ENCODE assay signal across 8 cellular contexts in the genomic region with DNA sequence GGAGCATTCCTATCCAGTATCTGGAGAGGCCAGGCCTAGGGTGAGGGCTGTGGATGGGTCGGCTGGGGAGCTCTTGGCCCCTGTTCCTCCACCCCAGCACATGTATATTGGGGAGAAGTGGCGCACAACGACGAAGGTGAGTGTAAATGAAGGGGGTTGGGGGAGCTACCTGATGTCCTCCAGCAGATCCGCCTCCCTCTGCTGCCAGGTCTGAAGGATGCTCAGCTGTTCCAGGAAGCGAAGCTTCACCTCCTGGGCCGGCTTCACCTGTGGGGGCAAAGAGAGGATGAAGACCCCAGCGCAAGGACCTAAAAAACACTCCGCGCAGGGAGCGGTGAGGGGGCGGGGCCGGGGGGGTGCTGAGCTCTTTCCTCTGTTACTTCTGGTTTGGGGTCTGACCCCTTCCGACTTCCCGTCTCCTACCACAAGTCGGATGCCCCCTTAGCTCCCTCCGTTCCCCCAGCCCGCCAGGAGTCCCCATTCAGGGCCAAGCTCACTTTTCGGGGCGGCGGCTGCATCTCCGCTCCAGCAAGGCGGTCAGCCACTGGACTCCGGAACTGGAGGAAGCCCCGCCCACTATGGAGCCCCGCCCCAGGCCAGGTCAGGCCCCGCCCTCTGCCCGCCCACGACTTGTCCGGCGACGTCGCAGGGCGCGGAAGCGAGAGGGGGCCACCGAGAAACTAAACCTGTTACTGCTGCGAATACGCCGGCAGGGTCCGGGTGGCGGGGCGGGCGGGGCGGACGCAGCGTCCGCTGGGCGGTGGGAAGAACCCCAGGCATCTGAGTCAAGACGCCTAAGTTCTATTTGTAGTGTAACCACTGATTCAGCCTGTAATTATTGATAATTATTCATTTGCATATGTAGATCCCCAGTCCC. TPM values are rescaled to one million over a fixed set of nuclear protein-coding genes. Genes with fewer than 3 reads are reported as not detected.
DNase-seq lines count a peak whose midpoint lies in the region; ATAC-seq, FAIRE-seq and TF ChIP-seq lines count a peak whose summit lies in the region.

Gene FCHSD1, minus strand, starts transcription at position 568 of the 877 bp plus-strand sequence. Its CDS starts 50 bp downstream, at position 518.

- no peaks in the 10 kb centered on the region for H3K79me2 ChIP-seq in keratinocyte (ENCODE audit: control insufficient read depth, insufficient read depth, low read length)

- H3K9me3 Mint-ChIP-seq in WTC11, result no peaks in the 10 kb centered on the region

- peak within 1 kb of the TSS; percentile 77 for H3K4me2 ChIP-seq in keratinocyte (ENCODE audit: control insufficient read depth, extremely low read depth, insufficient read depth, low read depth, low read length)

- DNase-seq in GM12891 (ENCODE audit: insufficient read length, low spot score) (peak; percentile 98), HEK293T (ENCODE audit: extremely low spot score) (peak; percentile 98), NCI-H1105 (lab: John Stamatoyannopoulos, UW) (peak; percentile 37), WTC11 (ENCODE audit: low spot score) (peak; percentile 94), keratinocyte (ENCODE audit: low read depth, low spot score) (no peak), cerebellar nuclear complex (lab: John Stamatoyannopoulos, UW) (no peak)
- peak; percentile 72 for DNase-seq in central memory CD4-positive, alpha-beta T cell
- peak; percentile 68 to 84 (median 77) for DNase-seq in stimulated activated CD4-positive, alpha-beta T cell treated with anti-CD3 and anti-CD28 coated beads, Interleukin-12 subunit alpha, Interleukin-12 subunit beta, amount 100 ng/mL, for 48 hours (ENCODE audit: low read depth in 2 of 3, low spot score in 1 of 3)

- H3K4me3 Mint-ChIP-seq in WTC11, result peak within 1 kb of the TSS; percentile 99

- H3K9me1 ChIP-seq in keratinocyte (ENCODE audit: control insufficient read depth, extremely low read depth, insufficient read depth, low read length), result no peaks in the 10 kb centered on the region

- peak within 1 kb of the TSS; percentile 60 for H3K9ac ChIP-seq in keratinocyte (ENCODE audit: control insufficient read depth, extremely low read depth, insufficient read depth, low read length)

- TF ChIP-seq POLR2A in GM12891 (IDR thresholded peaks at IDR 0.05; ENCODE audit: low read depth, low read length), result no peak

- H3K9me3 ChIP-seq in keratinocyte (ENCODE audit: control insufficient read depth, low read depth, low read length), result no peaks in the 10 kb centered on the region

- dilution Hi-C loops in keratinocyte (cut with MboI; ENCODE audit: extremely low pct_ligation_motif_present, low sequenced_read_pairs), result no loop called here

- H3K27ac Mint-ChIP-seq in WTC11, result peak within 1 kb of the TSS; percentile 96

- no peaks in the 10 kb centered on the region for H3K27me3 Mint-ChIP-seq in WTC11 (ENCODE audit: low read depth)

- CTCF ChIA-PET in HEK293T (lab: Yijun Ruan, JAX), result interaction anchor here (0.9 to 1.0 kb wide), 2 partner anchors 10 to 14 kb away, joined by 3 read pairs; no protein-coding TSS in a partner anchor
- CTCF ChIA-PET in WTC11 (lab: Charles Lee), result interaction anchor here (0.6 to 3.1 kb wide), 24 partner anchors 8 to 318 kb away, joined by 3 to 32 read pairs (median 4); partner anchors contain the start of genes ARAP3, DIAPH1, HDAC3 and PCDH12

- peak; percentile 95 for ATAC-seq in WTC11

- no peaks in the 10 kb centered on the region for H4K20me1 ChIP-seq in keratinocyte (ENCODE audit: control insufficient read depth, extremely low read depth, insufficient read depth, low read length)

- H3K27me3 ChIP-seq in keratinocyte (ENCODE audit: control insufficient read depth, extremely low read depth, insufficient read depth, low read length), result no peaks in the 10 kb centered on the region

- POLR2A ChIA-PET in HEK293T (lab: Yijun Ruan, JAX), result interaction anchor here (0.6 to 2.4 kb wide), 5 partner anchors 8 to 43 kb away, joined by 3 to 25 read pairs (median 5); partner anchors contain the start of genes HDAC3 and RELL2
- POLR2A ChIA-PET in WTC11 (lab: Charles Lee), result interaction anchor here (0.6 to 1.4 kb wide), 7 partner anchors 11 to 228 kb away, joined by 3 to 19 read pairs (median 4); partner anchors contain the start of genes DIAPH1, HDAC3 and RELL2

- FAIRE-seq in GM12891 (lab: Jason Lieb, UNC) (peak; percentile 94), keratinocyte (lab: Jason Lieb, UNC) (no peak)

- peaks cover 31% of the 10 kb centered on the region for H3K36me3 Mint-ChIP-seq in WTC11

- H2AFZ ChIP-seq in keratinocyte (ENCODE audit: control insufficient read depth, low read length), result peak within 1 kb of the TSS; percentile 86

- H3K4me1 ChIP-seq in keratinocyte (ENCODE audit: control insufficient read depth, extremely low read depth, insufficient read depth, low read length), result peaks cover 8% of the 10 kb centered on the region

- peaks cover 0 to 3% of the 10 kb centered on the region in 2 experiments for H3K36me3 ChIP-seq in keratinocyte (ENCODE audit: control insufficient read depth in 2 of 2, extremely low read depth in 1 of 2, insufficient read depth in 2 of 2, low read length in 2 of 2)

- no peak for TF ChIP-seq CTCF in WTC11 (IDR thresholded peaks at IDR 0.05)
- TF ChIP-seq CTCF in keratinocyte (optimal IDR thresholded peaks at IDR 0.05 in 1 of 3, IDR thresholded peaks at IDR 0.05 in 1 of 3, conservative IDR thresholded peaks at IDR 0.05 in 1 of 3; ENCODE audit: extremely low read depth in 1 of 3, insufficient read depth in 2 of 3, low read length in 3 of 3), result no peak

- H3K4me3 ChIP-seq in keratinocyte (ENCODE audit: control insufficient read depth in 2 of 3, extremely low read depth in 1 of 3, insufficient read depth in 2 of 3, low read depth in 1 of 3, low read length in 3 of 3), result peak within 1 kb of the TSS; percentile 58 to 70 (median 68)

- peaks cover 20% of the 10 kb centered on the region for H3K4me1 Mint-ChIP-seq in WTC11

- peak within 1 kb of the TSS; percentile 8 for H3K27ac ChIP-seq in keratinocyte (ENCODE audit: control insufficient read depth, insufficient read depth, low read length)

TF ChIP-seq in GM12891, 5 proteins besides CTCF, POLR2A, EP300 and RAD21:
- TF ChIP-seq POLR2AphosphoS5 (IDR thresholded peaks at IDR 0.05; ENCODE audit: low read depth, low read length) (no peak), TAF1 (IDR thresholded peaks at IDR 0.05; ENCODE audit: low read depth, low read length) (no peak), PAX5 (IDR thresholded peaks at IDR 0.05; ENCODE audit: insufficient read depth, low read length, severe bottlenecking) (no peak), SPI1 (IDR thresholded peaks at IDR 0.05; ENCODE audit: low read depth, low read length) (no peak), POU2F2 (IDR thresholded peaks at IDR 0.05; ENCODE audit: low read depth, low read length) (no peak)
TF ChIP-seq in GM12891: peak in this region for 0.

TF ChIP-seq in HEK293T, 16 proteins besides CTCF, POLR2A, EP300 and RAD21 (continues in another document):
- TF ChIP-seq LEF1 (IDR thresholded peaks at IDR 0.05; ENCODE audit: borderline replicate concordance) (no peak), NFRKB (IDR thresholded peaks at IDR 0.05) (no peak), CTBP1 (IDR thresholded peaks at IDR 0.05; ENCODE audit: borderline replicate concordance) (no peak), TARDBP (IDR thresholded peaks at IDR 0.05) (no peak), FOXM1 (IDR thresholded peaks at IDR 0.05; ENCODE audit: borderline replicate concordance) (no peak), HDGF (IDR thresholded peaks at IDR 0.05; ENCODE audit: borderline replicate concordance) (no peak), ARNT (IDR thresholded peaks at IDR 0.05) (no peak), FOXK2 (IDR thresholded peaks at IDR 0.05) (no peak), L3MBTL2 (conservative IDR thresholded peaks at IDR 0.05) (no peak)
- TF ChIP-seq, protein P1, sequence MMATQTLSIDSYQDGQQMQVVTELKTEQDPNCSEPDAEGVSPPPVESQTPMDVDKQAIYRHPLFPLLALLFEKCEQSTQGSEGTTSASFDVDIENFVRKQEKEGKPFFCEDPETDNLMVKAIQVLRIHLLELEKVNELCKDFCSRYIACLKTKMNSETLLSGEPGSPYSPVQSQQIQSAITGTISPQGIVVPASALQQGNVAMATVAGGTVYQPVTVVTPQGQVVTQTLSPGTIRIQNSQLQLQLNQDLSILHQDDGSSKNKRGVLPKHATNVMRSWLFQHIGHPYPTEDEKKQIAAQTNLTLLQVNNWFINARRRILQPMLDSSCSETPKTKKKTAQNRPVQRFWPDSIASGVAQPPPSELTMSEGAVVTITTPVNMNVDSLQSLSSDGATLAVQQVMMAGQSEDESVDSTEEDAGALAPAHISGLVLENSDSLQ (IDR thresholded peaks at IDR 0.05), result no peak

TF ChIP-seq in WTC11, 78 proteins besides CTCF, POLR2A, EP300 and RAD21:
- peak; percentile 33; the same call in 1 of the 2 replicates for TF ChIP-seq ETV6 (CRISPR knock-in tag; IDR thresholded peaks at IDR 0.05)
- no peak for TF ChIP-seq TEAD4 (CRISPR knock-in tag; IDR thresholded peaks at IDR 0.05)
- peak; percentile 88 for TF ChIP-seq SP1 (CRISPR knock-in tag; conservative IDR thresholded peaks at IDR 0.05)

RNA-seq across cellular contexts. Expression of gene FCHSD1, which starts in this region (rescaled TPM):
- polyA plus RNA-seq in GM12891 (2012; ENCODE audit: low read depth, missing spikeins), result 17.5 TPM
- 43.6 to 50.3 TPM (median 44.8 TPM) in 3 replicates for total RNA-seq in WTC11 (2021)
- polyA plus RNA-seq in keratinocyte, result 9.7 to 17.1 TPM (median 13.5 TPM) in 3 replicates
- polyA plus RNA-seq in keratinocyte (2011; ENCODE audit: low read depth), result 44.0 TPM
- 3.7 and 6.5 TPM in 2 replicates for polyA plus RNA-seq in keratinocyte (2011; cell fraction: cytosol; rRNA removed)
- polyA plus RNA-seq in keratinocyte (2011; cell fraction: nucleus; rRNA removed), result 66.6 and 68.3 TPM in 2 replicates
- 8.1 and 44.0 TPM in 2 replicates for polyA plus RNA-seq in keratinocyte (2012; ENCODE audit: low replicate concordance)
- 8.9 to 10.0 TPM (median 9.6 TPM) in 3 replicates for polyA minus RNA-seq in keratinocyte
- 8.6 TPM for polyA minus RNA-seq in keratinocyte (2011; cell fraction: cytosol; rRNA and poly(A)+ RNA removed)
- polyA minus RNA-seq in keratinocyte (2011; cell fraction: nucleus; rRNA and poly(A)+ RNA removed), result 14.1 and 23.7 TPM in 2 replicates

Comparison
In these comparisons a context has a peak if more than half of its experiments do, and no peak if none do; other contexts are left out.
1. DNase-seq: peak in GM12891 (single experiment), HEK293T (single experiment), NCI-H1105 (single experiment), WTC11 (single experiment), central memory CD4-positive, alpha-beta T cell (single experiment) and stimulated activated CD4-positive, alpha-beta T cell treated with anti-CD3 and anti-CD28 coated beads, Interleukin-12 subunit alpha, Interleukin-12 subunit beta, amount 100 ng/mL, for 48 hours (3 of 3); none in keratinocyte (single experiment) and cerebellar nuclear complex (0 of 2).